Comparison of ENCODE assay signal across 19 cellular contexts in the genomic region with DNA sequence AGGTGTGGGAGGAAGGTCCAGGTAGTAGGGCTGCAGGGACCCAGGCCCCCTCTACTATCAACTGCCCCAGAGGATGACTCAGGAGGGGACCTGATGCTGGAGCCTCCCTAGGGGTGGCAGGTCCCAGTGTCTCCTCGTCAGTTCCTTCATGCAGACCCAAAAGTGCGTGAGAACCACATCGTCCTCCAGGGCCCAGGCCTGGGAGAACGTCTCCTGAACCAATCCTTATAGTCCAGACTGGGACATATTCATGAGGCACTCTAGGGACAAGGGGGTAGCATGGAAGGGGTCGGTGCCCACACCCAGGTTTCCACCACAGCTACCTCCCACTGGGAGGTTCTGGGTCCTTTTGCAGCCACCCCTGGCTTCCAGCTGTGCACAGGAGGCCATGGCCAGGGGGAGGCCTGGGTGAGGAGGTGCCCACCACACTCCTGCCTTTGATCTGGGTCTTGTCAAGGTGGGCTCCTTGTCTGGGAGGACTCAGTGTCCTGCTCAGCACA. TPM values are rescaled to one million over a fixed set of nuclear protein-coding genes. Genes with fewer than 3 reads are reported as not detected.
A peak's percentile ranks its signal among the peaks of the same experiment; 100 is the strongest.
DNase-seq lines count a peak whose midpoint lies in the region; ATAC-seq and TF ChIP-seq lines count a peak whose summit lies in the region.
"Had no signal": no experiment of that assay in that cellular context is flagged by ENCODE, and none has a peak within 500 bp of the region (broad histone marks: within the 10 kb centered on the region; RNA-seq: fewer than 3 reads in every experiment).

No MANE protein-coding gene starts in this region.

- ATAC-seq in lower lobe of right lung (no peak), HG03442 (IDR thresholded peaks at IDR 0.05; ENCODE audit: unreplicated experiment) (no peak)
- peak; percentile 9 for ATAC-seq in stimulated activated memory B cell treated with anti-CD40 and anti-IgM and Interleukin-4, amounts not matched to agents 10 μg/mL and 1 μg/mL and 100 μg/mL, for 72 hours
- ATAC-seq: GM23338, HCT116, K562 had no signal

- H3K36me3 Mint-ChIP-seq in stimulated activated memory B cell treated with anti-CD40 and anti-IgM and Interleukin-4, amounts not matched to agents 10 μg/mL and 1 μg/mL and 100 μg/mL, for 72 hours: no peaks in the 10 kb centered on the region
- H3K36me3 Mint-ChIP-seq in MCF 10A (ENCODE audit: insufficient read depth, unreplicated experiment): no peaks in the 10 kb centered on the region
- H3K36me3 Mint-ChIP-seq: CD14-positive monocyte; CD4-positive, alpha-beta memory T cell had no signal

- CTCF ChIA-PET in MCF 10A (lab: Yijun Ruan, JAX): no interaction called here

- H3K27me3 Mint-ChIP-seq in stimulated activated memory B cell treated with anti-CD40 and anti-IgM and Interleukin-4, amounts not matched to agents 10 μg/mL and 1 μg/mL and 100 μg/mL, for 72 hours: no peaks in the 10 kb centered on the region
- no peaks in the 10 kb centered on the region for H3K27me3 Mint-ChIP-seq in MCF 10A (ENCODE audit: insufficient read depth, unreplicated experiment)

- H3K27me3 ChIP-seq in lower lobe of right lung (ENCODE audit: low read depth): no peaks in the 10 kb centered on the region
- H3K27me3 ChIP-seq: BLaER1 had no signal

- peaks cover 15% of the 10 kb centered on the region for H3K4me1 ChIP-seq in lower lobe of right lung

- H3K27ac ChIP-seq in lower lobe of right lung: no peak overlapping the region
- H3K27ac ChIP-seq: BLaER1 had no signal

- intact Hi-C loops in lower lobe of right lung (cut with DNase I) (no loop called here), MCF 10A (cut with micrococcal nuclease) (no loop called here)

- no peak overlapping the region for H3K4me3 ChIP-seq in lower lobe of right lung
- H3K4me3 ChIP-seq: BLaER1, GM23338, K562 had no signal

- POLR2A ChIA-PET in MCF 10A (lab: Yijun Ruan, JAX): no interaction called here

- DNase-seq in D341Med (ENCODE audit: low spot score) (peak; percentile 12), GM13976 (ENCODE audit: low spot score) (peak; percentile 20), lower lobe of right lung (peak; percentile 13), NCI-H1105 treated with DMSO at 0.1 percent for 48 hours (lab: John Stamatoyannopoulos, UW) (no peak), MCF 10A (ENCODE audit: unreplicated experiment) (no peak)
- DNase-seq: 8988T; CD4-positive, alpha-beta memory T cell; COR-L47; DMS79; GDM1; HFFc6; IMR-90 had no signal

- in situ Hi-C loops in GM13976 (cut with MboI; ENCODE audit: low sequenced_read_pairs, unreplicated experiment): loop anchor here (25.0 kb wide), 2 partner anchors 349 to 401 kb away; partner anchors contain the start of gene CYP4F3

- H3K4me1 Mint-ChIP-seq in stimulated activated memory B cell treated with anti-CD40 and anti-IgM and Interleukin-4, amounts not matched to agents 10 μg/mL and 1 μg/mL and 100 μg/mL, for 72 hours: peaks cover 9% of the 10 kb centered on the region
- H3K4me1 Mint-ChIP-seq in MCF 10A (ENCODE audit: insufficient read depth, unreplicated experiment): no peaks in the 10 kb centered on the region
- H3K4me1 Mint-ChIP-seq: GM23338 had no signal

- no peak overlapping the region for H3K4me3 Mint-ChIP-seq in stimulated activated memory B cell treated with anti-CD40 and anti-IgM and Interleukin-4, amounts not matched to agents 10 μg/mL and 1 μg/mL and 100 μg/mL, for 72 hours
- H3K4me3 Mint-ChIP-seq in MCF 10A (ENCODE audit: unreplicated experiment): no peak overlapping the region
- H3K4me3 Mint-ChIP-seq: CD14-positive monocyte; CD4-positive, alpha-beta memory T cell; GM23338; HFFc6 had no signal

- TF ChIP-seq CTCF in GM13976 (IDR thresholded peaks at IDR 0.05; ENCODE audit: borderline replicate concordance, control extremely low read depth, extremely low read depth, insufficient read depth, missing control alignments) (no peak), lower lobe of right lung (IDR thresholded peaks at IDR 0.05) (no peak), MCF 10A (IDR thresholded peaks at IDR 0.05; ENCODE audit: unreplicated experiment) (no peak)

- no peaks in the 10 kb centered on the region for H3K9me3 Mint-ChIP-seq in stimulated activated memory B cell treated with anti-CD40 and anti-IgM and Interleukin-4, amounts not matched to agents 10 μg/mL and 1 μg/mL and 100 μg/mL, for 72 hours
- H3K9me3 Mint-ChIP-seq in MCF 10A (ENCODE audit: unreplicated experiment): no peaks in the 10 kb centered on the region
- H3K9me3 Mint-ChIP-seq: CD14-positive monocyte; CD4-positive, alpha-beta memory T cell; HFFc6 had no signal

- H3K36me3 ChIP-seq in lower lobe of right lung: no peaks in the 10 kb centered on the region
- H3K36me3 ChIP-seq: BLaER1 had no signal

- no peaks in the 10 kb centered on the region for H3K9me3 ChIP-seq in lower lobe of right lung
- H3K9me3 ChIP-seq: BLaER1 had no signal

- BruUV-seq in MCF 10A (replicated peaks; lab: Mats Ljungman, UMichigan): no TSS peak

- H3K27ac Mint-ChIP-seq in stimulated activated memory B cell treated with anti-CD40 and anti-IgM and Interleukin-4, amounts not matched to agents 10 μg/mL and 1 μg/mL and 100 μg/mL, for 72 hours: no peak overlapping the region
- H3K27ac Mint-ChIP-seq in MCF 10A (ENCODE audit: low read depth, unreplicated experiment): no peak overlapping the region
- H3K27ac Mint-ChIP-seq: CD4-positive, alpha-beta memory T cell; GM23338; HFFc6 had no signal

RNA-seq across cellular contexts. Expression of gene TPM4, which starts 38.0 kb away (rescaled TPM):
- total RNA-seq in lower lobe of right lung: 319 TPM
- 355 and 424 TPM in 2 replicates for total RNA-seq in MCF 10A (2022)

Comparison
In these comparisons a context has a peak if more than half of its experiments do, and no peak if none do; other contexts are left out.
1. DNase-seq: peak in D341Med (single experiment), GM13976 (single experiment) and lower lobe of right lung (single experiment); none in NCI-H1105 treated with DMSO at 0.1 percent for 48 hours (single experiment) and MCF 10A (single experiment).